In genomic region chr12:751828-752672, GRCh38 we compare ENCODE assay signal across 8 cellular contexts. TPM values are rescaled to one million over a fixed set of nuclear protein-coding genes. Genes with fewer than 3 reads are reported as not detected.
DNase-seq lines count a peak whose midpoint lies in the region; ATAC-seq and TF ChIP-seq lines count a peak whose summit lies in the region.

Gene WNK1, plus strand, starts transcription at chr12:752579. Its CDS starts 987 bp downstream, at chr12:753566.

- H3K27ac ChIP-seq in Panc1 (ENCODE audit: low read length), result peak within 1 kb of the TSS; percentile 94
- peak within 1 kb of the TSS; percentile 100 for H3K27ac ChIP-seq in muscle layer of colon (ENCODE audit: low read depth, low read length)

- ATAC-seq in GM21723 (IDR thresholded peaks at IDR 0.05; ENCODE audit: unreplicated experiment) (peak; percentile 53), Panc1 (peak; percentile 84), esophagus mucosa (peak; percentile 88)
- ATAC-seq in activated T-cell treated with anti-CD3 and anti-CD28 coated beads, Interleukin-2, amount 50 U/mL, for 4 hours, result peak; percentile 70 to 75

- no TSS peak for BruUV-seq in Panc1 (replicated peaks; lab: Mats Ljungman, UMichigan)

- H3K27me3 Mint-ChIP-seq in activated T-cell treated with anti-CD3 and anti-CD28 coated beads, Interleukin-2, amount 50 U/mL, for 4 hours (ENCODE audit: low read depth), result no peaks in the 10 kb centered on the region

- POLR2A ChIA-PET in Panc1 (lab: Charles Lee), result interaction anchor here (0.6 kb wide), 1 partner anchor 197 kb away, joined by 3 read pairs; the partner anchor contains the start of gene RAD52

- H3K9me3 ChIP-seq in Panc1 (ENCODE audit: control insufficient read depth, insufficient read depth, low read depth, low read length) (no peaks in the 10 kb centered on the region), muscle layer of colon (ENCODE audit: low read length) (no peaks in the 10 kb centered on the region)

- peak within 1 kb of the TSS; percentile 99 for H3K4me3 Mint-ChIP-seq in activated T-cell treated with anti-CD3 and anti-CD28 coated beads, Interleukin-2, amount 50 U/mL, for 4 hours

- in situ Hi-C loops in Panc1 (cut with HindIII; ENCODE audit: low pct_unique_long_range_greater_than_20kb, low sequenced_read_pairs), result no loop called here

- H3K36me3 ChIP-seq in Panc1 (ENCODE audit: control insufficient read depth, insufficient read depth, low read length), result no peaks in the 10 kb centered on the region
- no peaks in the 10 kb centered on the region for H3K36me3 ChIP-seq in muscle layer of colon (ENCODE audit: insufficient read depth, low read length)

- peaks cover 23% of the 10 kb centered on the region for H3K4me1 Mint-ChIP-seq in activated T-cell treated with anti-CD3 and anti-CD28 coated beads, Interleukin-2, amount 50 U/mL, for 4 hours (ENCODE audit: low read depth)

- intact Hi-C loops in Panc1 (cut with micrococcal nuclease; ENCODE audit: unreplicated experiment), result loop anchor here (10.0 kb wide), 1 partner anchor 107 kb away; no protein-coding TSS in a partner anchor

- no peak for TF ChIP-seq CTCF in Panc1 (IDR thresholded peaks at IDR 0.05)

- peaks cover 12% of the 10 kb centered on the region for H3K4me1 ChIP-seq in Panc1 (ENCODE audit: control insufficient read depth, insufficient read depth, low read length)
- H3K4me1 ChIP-seq in muscle layer of colon (ENCODE audit: insufficient read depth, low read length), result peaks cover 34% of the 10 kb centered on the region

- H3K27me3 ChIP-seq in Panc1 (ENCODE audit: control insufficient read depth, insufficient read depth, low read length) (no peaks in the 10 kb centered on the region), muscle layer of colon (ENCODE audit: control insufficient read depth in 1 of 2, insufficient read depth in 2 of 2, low read length in 2 of 2) (no peaks in the 10 kb centered on the region)

- peaks cover 18% of the 10 kb centered on the region for H3K36me3 Mint-ChIP-seq in activated T-cell treated with anti-CD3 and anti-CD28 coated beads, Interleukin-2, amount 50 U/mL, for 4 hours (ENCODE audit: insufficient read depth)

- H3K9me3 Mint-ChIP-seq in activated T-cell treated with anti-CD3 and anti-CD28 coated beads, Interleukin-2, amount 50 U/mL, for 4 hours, result no peaks in the 10 kb centered on the region

- DNase-seq in DMS53 (lab: John Stamatoyannopoulos, UW) (peak; percentile 100), KG1 (lab: John Stamatoyannopoulos, UW) (peak; percentile 95), Panc1 (ENCODE audit: low read depth, low spot score) (peak; percentile 90)
- DNase-seq in activated T-cell treated with anti-CD3 and anti-CD28 coated beads, Interleukin-2, amount 50 U/mL, for 4 hours, result peak; percentile 97
- peak; percentile 96 for DNase-seq in stimulated activated CD8-positive, alpha-beta memory T cell treated with anti-CD3 and anti-CD28 coated beads, Interleukin-7, amount 100 ng/mL, for 4 hours (ENCODE audit: low read depth in 2 of 2)

- peak within 1 kb of the TSS; percentile 76 for H3K9ac ChIP-seq in muscle layer of colon (ENCODE audit: low read length)

- H3K4me3 ChIP-seq in Panc1 (ENCODE audit: low read depth in 2 of 2, low read length in 2 of 2) (peak within 1 kb of the TSS; percentile 71 to 90), muscle layer of colon (ENCODE audit: low read depth in 1 of 2, low read length in 2 of 2) (peak within 1 kb of the TSS; percentile 93 to 94)

- CTCF ChIA-PET in Panc1 (lab: Charles Lee), result interaction anchor here (0.6 to 1.9 kb wide), 10 partner anchors 25 to 201 kb away, joined by 3 to 9 read pairs (median 4); no protein-coding TSS in a partner anchor

RNA-seq across cellular contexts. Expression of gene WNK1, which starts in this region (rescaled TPM):
- total RNA-seq in Panc1 (2021; ENCODE audit: unreplicated experiment), result 181 TPM
- polyA plus RNA-seq in Panc1 (2012; ENCODE audit: insufficient read length), result 117 TPM
- 100 to 1,000 TPM; 183 to 213 (median 185) TPM for total RNA-seq in activated T-cell treated with anti-CD3 and anti-CD28 coated beads, Interleukin-2, amount 50 U/mL, for 4 hours
- total RNA-seq in esophagus mucosa, result 157 TPM

Comparison
In these comparisons a context has a peak if more than half of its experiments do, and no peak if none do; other contexts are left out.
1. Peak in every context shown above with its lines: DNase-seq, ATAC-seq, H3K4me3 ChIP-seq and H3K27ac ChIP-seq.